ENCODE assay signal across 9 cellular contexts in the genomic region with DNA sequence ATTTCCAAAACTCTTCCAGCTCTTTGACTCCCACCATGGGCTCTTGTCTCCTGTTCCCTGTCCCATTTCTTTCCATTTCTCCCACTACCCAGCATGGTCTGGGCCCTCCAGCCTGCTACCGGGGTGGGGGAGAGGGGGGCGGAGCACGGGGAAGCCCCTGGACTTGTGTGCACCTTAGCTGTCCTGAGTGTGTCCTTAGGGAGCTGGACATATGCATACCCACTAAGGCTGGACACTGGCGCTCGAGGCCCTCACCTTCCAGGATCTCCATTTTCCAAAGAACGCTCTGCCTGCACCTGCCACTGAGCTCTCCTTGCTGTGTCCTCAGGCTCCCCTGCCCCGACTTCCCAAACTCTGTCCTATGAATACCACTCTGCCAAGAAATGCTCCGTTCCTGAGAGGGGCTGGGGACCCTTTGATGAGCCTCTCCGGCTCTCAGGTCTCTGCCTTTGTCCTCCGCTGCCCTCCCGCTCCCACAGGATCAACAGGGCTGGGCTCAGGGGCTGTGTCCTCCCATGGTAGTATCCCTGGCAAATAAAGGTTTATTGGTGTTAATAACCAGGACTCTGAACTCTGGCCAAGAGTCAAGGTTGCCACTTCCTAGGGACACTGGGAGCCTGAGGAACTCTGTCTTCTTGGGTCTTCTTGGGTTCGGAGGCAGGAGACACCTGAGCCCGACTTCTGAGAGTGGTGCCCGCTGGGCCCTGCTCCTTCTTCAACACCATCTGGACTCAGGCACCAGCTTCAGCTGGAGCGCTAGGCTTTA. TPM values are rescaled to one million over a fixed set of nuclear protein-coding genes. Genes with fewer than 3 reads are reported as not detected.
DNase-seq lines count a peak whose midpoint lies in the region; ATAC-seq and TF ChIP-seq lines count a peak whose summit lies in the region.
"Had no signal": no experiment of that assay in that cellular context is flagged by ENCODE, and none has a peak within 500 bp of the region (broad histone marks: within the 10 kb centered on the region; RNA-seq: fewer than 3 reads in every experiment).

No MANE protein-coding gene starts in this region.

- H3K9ac ChIP-seq in mesendoderm (ENCODE audit: low read length) = peak overlapping the region; percentile 69

- no peak for TF ChIP-seq CTCF in heart left ventricle (IDR thresholded peaks at IDR 0.05)
- TF ChIP-seq CTCF in brain microvascular endothelial cell (IDR thresholded peaks at IDR 0.05; ENCODE audit: low read depth, low read length, missing control alignments) = no peak
- no peak for TF ChIP-seq CTCF in upper lobe of left lung (IDR thresholded peaks at IDR 0.05)

- no peak overlapping the region for H2AK5ac ChIP-seq in mesendoderm (ENCODE audit: low read length)

- H3K9me3 ChIP-seq in heart left ventricle (no peaks in the 10 kb centered on the region), upper lobe of left lung (no peaks in the 10 kb centered on the region)

- H2BK120ac ChIP-seq in mesendoderm (ENCODE audit: low read depth, low read length) = no peak overlapping the region

- no peak overlapping the region for H4K8ac ChIP-seq in mesendoderm (ENCODE audit: low read depth, low read length)

- no peak overlapping the region for H2BK5ac ChIP-seq in mesendoderm (ENCODE audit: low read length)

- H3K27ac ChIP-seq in heart left ventricle (peak overlapping the region in 10 of 12 donors; percentile 63 to 91 (median 84)), brain microvascular endothelial cell (no peak overlapping the region), mesendoderm (ENCODE audit: low read depth, low read length) (no peak overlapping the region), upper lobe of left lung (peak overlapping the region; percentile 84 to 94 (median 89))

- H3K4me2 ChIP-seq in mesendoderm (ENCODE audit: low read length) = peak overlapping the region; percentile 18

- no peak for TF ChIP-seq POLR2A in heart left ventricle (IDR thresholded peaks at IDR 0.05)
- no peak for TF ChIP-seq POLR2A in upper lobe of left lung (IDR thresholded peaks at IDR 0.05)

- DNase-seq in heart left ventricle = no peak
- DNase-seq in left cardiac atrium = no peak
- DNase-seq in brain microvascular endothelial cell = no peak
- DNase-seq in mesendoderm = no peak
- DNase-seq in upper lobe of left lung = peak in 1 of 2 donors; percentile 51
- DNase-seq: cortex of kidney had no signal

- H3K27me3 ChIP-seq in heart left ventricle (peaks cover 0 to 11% (median 0%) of the 10 kb centered on the region in 9 donors), brain microvascular endothelial cell (replicated peaks) (no peaks in the 10 kb centered on the region), mesendoderm (ENCODE audit: insufficient read depth, low read length, poor library complexity) (peaks cover 17% of the 10 kb centered on the region), upper lobe of left lung (peaks cover 0 to 12% (median 0%) of the 10 kb centered on the region in 4 donors)

- no peaks in the 10 kb centered on the region for H3K79me2 ChIP-seq in mesendoderm (ENCODE audit: control insufficient read depth, insufficient read depth, low read length)

- H3K36me3 ChIP-seq in heart left ventricle (no peaks in the 10 kb centered on the region), brain microvascular endothelial cell (replicated peaks) (no peaks in the 10 kb centered on the region), mesendoderm (ENCODE audit: control insufficient read depth, insufficient read depth, low read length) (no peaks in the 10 kb centered on the region), upper lobe of left lung (peaks cover 0 to 4% (median 0%) of the 10 kb centered on the region in 4 donors)

- no peak for TF ChIP-seq EP300 in upper lobe of left lung (IDR thresholded peaks at IDR 0.05)

- H3K4me1 ChIP-seq in heart left ventricle (peaks cover 0 to 22% (median 10%) of the 10 kb centered on the region in 12 donors), mesendoderm (ENCODE audit: control insufficient read depth, low read depth, low read length) (peaks cover 1% of the 10 kb centered on the region), upper lobe of left lung (peaks cover 24 to 35% (median 29%) of the 10 kb centered on the region in 4 donors)

- intact Hi-C loops in heart left ventricle (cut with DNase I) = loop anchor here in 7 of 10 donors (2.0 to 5.0 kb wide), 5 partner anchors 32 to 52 kb away; a partner anchor contains a TSS
- intact Hi-C loops in left cardiac atrium (cut with DNase I) = loop anchor here (2.0 to 5.0 kb wide), 2 partner anchors 46 to 52 kb away; no protein-coding TSS in a partner anchor

- H3K18ac ChIP-seq in mesendoderm (ENCODE audit: low read length) = no peak overlapping the region

- H3K4ac ChIP-seq in mesendoderm (ENCODE audit: low read depth, low read length) = no peak overlapping the region

- WGBS in heart left ventricle, 4 donors = 81 to 97% (median 92%) methylated on average over 13 to 15 of the region's 15 CpGs
- WGBS in mesendoderm (ENCODE audit: extremely low coverage, insufficient coverage, low lambda C conversion rate) = no CpG with 5 or more reads among the region's 15 CpGs
- 89 to 93% methylated on average over 12 to 15 of the region's 15 CpGs for WGBS in upper lobe of left lung, 2 donors

- H3K23ac ChIP-seq in mesendoderm (ENCODE audit: low read length) = no peak overlapping the region

- H2BK15ac ChIP-seq in mesendoderm (replicated peaks; ENCODE audit: low read depth) = no peak overlapping the region

- H4K5ac ChIP-seq in mesendoderm (ENCODE audit: low read length) = no peak overlapping the region

- in situ Hi-C loops in brain microvascular endothelial cell (cut with HindIII; ENCODE audit: low pct_ligation_motif_present, low sequenced_read_pairs) = no loop called here

- ATAC-seq in heart left ventricle = no peak
- ATAC-seq in left cardiac atrium = no peak
- ATAC-seq in upper lobe of left lung (ENCODE audit: low FRiP score in 2 of 2) = no peak
- ATAC-seq in HG03159 (IDR thresholded peaks at IDR 0.05; ENCODE audit: unreplicated experiment) = no peak
- ATAC-seq in HG03039 (IDR thresholded peaks at IDR 0.05; ENCODE audit: unreplicated experiment) = no peak
- ATAC-seq in HG03571 (IDR thresholded peaks at IDR 0.05; ENCODE audit: unreplicated experiment) = no peak

- no peaks in the 10 kb centered on the region for H3K79me1 ChIP-seq in mesendoderm (ENCODE audit: low read length)

- H3K4me3 ChIP-seq in heart left ventricle = peak overlapping the region in 11 of 12 donors; percentile 54 to 90 (median 78)
- H3K4me3 ChIP-seq in brain microvascular endothelial cell (ENCODE audit: low read depth, low read length) = peak overlapping the region; percentile 61
- H3K4me3 ChIP-seq in mesendoderm (ENCODE audit: low read length) = no peak overlapping the region
- peak overlapping the region in 3 of 4 donors; percentile 85 to 91 (median 88) for H3K4me3 ChIP-seq in upper lobe of left lung

- peak overlapping the region; percentile 88 for H3K56ac ChIP-seq in mesendoderm (ENCODE audit: low read length)

RNA-seq across cellular contexts. Expression of a gene that starts 0.8 kb away (rescaled TPM):
- total RNA-seq in heart left ventricle (1 to 10 TPM; 2.9 to 6.8 (median 4.7) TPM), left cardiac atrium (1 to 10 TPM; 6.1 to 7.2 TPM), upper lobe of left lung (10 to 100 TPM in 5 of 6 donors, 1 to 10 TPM in 1; 7.7 to 27.6 (median 20.0) TPM)
- polyA plus RNA-seq in heart left ventricle = 1 to 10 TPM; 2.0 to 4.8 TPM
- 1.6 TPM for polyA plus RNA-seq in mesendoderm (2013, experiment 1 of 2)
- polyA plus RNA-seq in mesendoderm (2013, experiment 2 of 2) = 1.8 TPM

RNA-seq across cellular contexts. Expression of a gene that starts 18.2 kb away (rescaled TPM):
- under 1 TPM in 3 of 9 donors, not detected in 6; 0.24 to 0.50 (median 0.38) TPM for total RNA-seq in heart left ventricle
- under 1 TPM; 0.03 to 0.08 TPM for polyA plus RNA-seq in heart left ventricle
- under 1 TPM in 1 of 2 donors, not detected in 1; 0.06 TPM for total RNA-seq in left cardiac atrium
- polyA plus RNA-seq in mesendoderm (2013, experiment 1 of 2) = 0.04 TPM
- 0.01 TPM for polyA plus RNA-seq in mesendoderm (2013, experiment 2 of 2)
- 1 to 10 TPM in 1 of 6 donors, under 1 TPM in 4, not detected in 1; 0.30 to 1.0 (median 0.55) TPM for total RNA-seq in upper lobe of left lung

RNA-seq across cellular contexts. Expression of a gene that starts 35.0 kb away (rescaled TPM):
- total RNA-seq in heart left ventricle (under 1 TPM in 8 of 9 donors, not detected in 1; 0.25 to 1.00 (median 0.51) TPM), left cardiac atrium (under 1 TPM in 1 of 2 donors, not detected in 1; 0.65 TPM), upper lobe of left lung (1 to 10 TPM in 2 of 6 donors, under 1 TPM in 2, not detected in 2; 0.23 to 1.1 (median 0.66) TPM)
- under 1 TPM; 0.10 to 0.27 TPM for polyA plus RNA-seq in heart left ventricle
- 0.14 TPM for polyA plus RNA-seq in mesendoderm (2013, experiment 1 of 2)
- polyA plus RNA-seq in mesendoderm (2013, experiment 2 of 2) = 0.10 TPM

RNA-seq across cellular contexts. Expression of a gene that starts 35.2 kb away (rescaled TPM):
- total RNA-seq in heart left ventricle (1,000 to 10,000 TPM in 6 of 9 donors, 100 to 1,000 TPM in 3; 539 to 2,034 (median 1,454) TPM), left cardiac atrium (1,000 to 10,000 TPM; 1,029 to 1,106 TPM), upper lobe of left lung (100 to 1,000 TPM in 3 of 6 donors, 10 to 100 TPM in 3; 44.6 to 327 (median 103) TPM)
- polyA plus RNA-seq in heart left ventricle = 1,000 to 10,000 TPM in 1 of 2 donors, 100 to 1,000 TPM in 1; 656 to 2,165 TPM
- 559 TPM for polyA plus RNA-seq in mesendoderm (2013, experiment 1 of 2)
- 561 TPM for polyA plus RNA-seq in mesendoderm (2013, experiment 2 of 2)

RNA-seq across cellular contexts. Expression of a gene that starts 42.2 kb away (rescaled TPM):
- 1 to 10 TPM in 4 of 9 donors, under 1 TPM in 5; 0.16 to 1.9 (median 0.91) TPM for total RNA-seq in heart left ventricle
- 1 to 10 TPM in 1 of 2 donors, under 1 TPM in 1; 0.37 to 2.0 TPM for polyA plus RNA-seq in heart left ventricle
- 1 to 10 TPM; 1.1 to 1.3 TPM for total RNA-seq in left cardiac atrium
- 1.1 TPM for polyA plus RNA-seq in mesendoderm (2013, experiment 1 of 2)
- 0.85 TPM for polyA plus RNA-seq in mesendoderm (2013, experiment 2 of 2)
- total RNA-seq in upper lobe of left lung = 1 to 10 TPM in 3 of 6 donors, under 1 TPM in 3; 0.61 to 2.2 (median 0.89) TPM

Comparison
In these comparisons a context has a peak if more than half of its experiments do, and no peak if none do; other contexts are left out.
1. H3K27ac ChIP-seq: peak in heart left ventricle (10 of 12) and upper lobe of left lung (4 of 4); none in brain microvascular endothelial cell (single experiment) and mesendoderm (single experiment).